In the genomic region with DNA sequence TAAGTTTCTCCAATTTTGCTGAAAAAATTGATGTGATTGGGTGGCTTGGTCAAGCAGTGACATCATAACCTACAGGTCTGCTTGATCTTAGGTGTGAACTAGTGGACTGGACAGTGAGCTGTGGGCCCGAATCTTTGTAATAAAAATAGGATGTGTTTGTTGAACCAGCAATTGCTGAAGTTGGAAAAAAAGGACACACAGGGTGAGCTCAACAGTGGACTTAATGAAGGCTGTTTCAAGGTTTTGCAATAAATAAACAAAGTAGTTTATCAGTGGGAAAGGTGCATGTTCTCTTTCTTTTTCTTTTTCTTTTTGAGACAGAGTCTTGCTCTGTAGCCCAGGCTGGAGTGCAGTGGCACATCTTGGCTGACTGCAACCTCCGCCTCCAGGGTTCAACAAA, we compare ENCODE assay signal across 28 cellular contexts.
"Had no signal": no experiment of that assay in that cellular context is flagged by ENCODE, and none has a peak within 500 bp of the region (broad histone marks: within the 10 kb centered on the region; RNA-seq: fewer than 3 reads in every experiment).

No MANE protein-coding gene starts in this region.

- FAIRE-seq: colon, endometrium, endothelial cell of umbilical vein, frontal cortex had no signal

- DNase-seq: colonic mucosa; cortex of kidney; dermis blood vessel endothelial cell; dorsolateral prefrontal cortex; effector CD4-positive, alpha-beta T cell; effector CD8-positive, alpha-beta T cell; effector memory CD4-positive, alpha-beta T cell; effector memory CD8-positive, alpha-beta T cell; endodermal cell; erythroblast; esophagus squamous epithelium; foreskin fibroblast; foreskin keratinocyte; foreskin melanocyte; gastrocnemius medialis; glutamatergic neuron; head of caudate nucleus; heart left ventricle; heart right ventricle had no signal

- ATAC-seq: effector memory CD8-positive, alpha-beta T cell; esophagus mucosa; foreskin keratinocyte; gastrocnemius medialis; gastroesophageal sphincter; heart left ventricle; heart right ventricle had no signal

- H3K4me3 ChIP-seq: colonic mucosa, coronary artery, dorsolateral prefrontal cortex, esophagus muscularis mucosa, esophagus squamous epithelium, gastrocnemius medialis, gastroesophageal sphincter, heart left ventricle, heart right ventricle had no signal

- H3K36me3 ChIP-seq: colonic mucosa, esophagus muscularis mucosa, esophagus squamous epithelium, gastrocnemius medialis, gastroesophageal sphincter, heart left ventricle, heart right ventricle had no signal

- H3K27me3 ChIP-seq: colonic mucosa, dorsolateral prefrontal cortex, esophagus muscularis mucosa, esophagus squamous epithelium, foreskin keratinocyte, gastrocnemius medialis, gastroesophageal sphincter, heart left ventricle had no signal

- H3K9me3 ChIP-seq: colonic mucosa, gastrocnemius medialis had no signal

- H3K4me1 ChIP-seq: colonic mucosa, esophagus muscularis mucosa, foreskin keratinocyte, gastrocnemius medialis, gastroesophageal sphincter, heart left ventricle, heart right ventricle had no signal

- H3K27ac ChIP-seq: colonic mucosa, coronary artery, dorsolateral prefrontal cortex, epithelial cell of prostate, esophagus muscularis mucosa, esophagus squamous epithelium, foreskin keratinocyte, gastrocnemius medialis, gastroesophageal sphincter, heart left ventricle, heart right ventricle had no signal
